Comparison of ENCODE assay signal across 1 cellular context in the genomic region with DNA sequence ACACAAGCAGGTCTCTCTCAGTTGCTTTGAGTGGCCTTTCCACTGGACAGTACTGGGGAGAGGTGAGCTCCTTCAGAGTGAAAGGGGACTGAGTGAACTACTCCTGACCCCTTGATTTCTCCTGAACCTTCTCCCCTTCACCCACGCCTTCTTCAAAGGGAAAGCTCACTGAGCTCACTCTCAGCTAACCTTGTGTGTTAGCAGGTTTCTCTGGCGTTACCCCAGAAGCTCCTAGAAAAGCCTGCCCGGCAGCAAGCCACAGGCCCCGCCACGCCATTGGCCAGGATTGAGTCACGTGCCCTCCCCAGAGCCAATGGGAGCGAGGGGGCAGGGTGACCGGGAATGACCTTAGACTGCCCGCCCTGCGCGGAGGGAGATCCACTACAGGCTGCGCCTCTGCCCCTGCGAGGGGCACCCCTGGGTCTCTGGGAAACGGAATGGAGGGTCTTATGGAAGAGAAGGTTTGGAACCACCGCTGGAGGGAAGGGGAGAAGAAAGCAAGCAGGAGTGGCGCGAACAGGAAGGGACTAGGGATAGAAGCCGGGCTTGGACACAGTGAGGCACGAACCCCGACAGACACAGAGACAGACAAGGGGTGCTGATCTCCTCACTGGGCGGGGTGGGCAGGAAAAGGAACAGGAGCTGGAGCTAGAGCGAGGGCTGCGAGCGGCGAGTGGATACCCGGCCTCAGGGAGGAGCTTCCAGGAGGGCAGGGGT.
TF ChIP-seq lines count a peak whose summit lies in the region.

No MANE protein-coding gene starts in this region.

TF ChIP-seq in K562, 482 proteins besides CTCF, POLR2A, EP300 and RAD21 (continued from another document and continues in another):
- TF ChIP-seq, protein P1, sequence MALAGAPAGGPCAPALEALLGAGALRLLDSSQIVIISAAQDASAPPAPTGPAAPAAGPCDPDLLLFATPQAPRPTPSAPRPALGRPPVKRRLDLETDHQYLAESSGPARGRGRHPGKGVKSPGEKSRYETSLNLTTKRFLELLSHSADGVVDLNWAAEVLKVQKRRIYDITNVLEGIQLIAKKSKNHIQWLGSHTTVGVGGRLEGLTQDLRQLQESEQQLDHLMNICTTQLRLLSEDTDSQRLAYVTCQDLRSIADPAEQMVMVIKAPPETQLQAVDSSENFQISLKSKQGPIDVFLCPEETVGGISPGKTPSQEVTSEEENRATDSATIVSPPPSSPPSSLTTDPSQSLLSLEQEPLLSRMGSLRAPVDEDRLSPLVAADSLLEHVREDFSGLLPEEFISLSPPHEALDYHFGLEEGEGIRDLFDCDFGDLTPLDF (CRISPR knock-in tag; IDR thresholded peaks at IDR 0.05): peak; percentile 71; the same call in 1 of the 2 replicates
- no peak for TF ChIP-seq ZKSCAN8 (CRISPR knock-in tag; IDR thresholded peaks at IDR 0.05)
- TF ChIP-seq ZNF57 (CRISPR knock-in tag; IDR thresholded peaks at IDR 0.05): no peak
- TF ChIP-seq ZC3H11A (IDR thresholded peaks at IDR 0.05; ENCODE audit: low read depth, low read length): no peak
- TF ChIP-seq ATF7 (IDR thresholded peaks at IDR 0.05): peak; percentile 64
- no peak for TF ChIP-seq ELK3 (CRISPR knock-in tag; IDR thresholded peaks at IDR 0.05)
- TF ChIP-seq KDM5B (IDR thresholded peaks at IDR 0.05; ENCODE audit: insufficient replicate concordance, low read depth, low read length): peak; percentile 98
- TF ChIP-seq PHB (CRISPR knock-in tag; IDR thresholded peaks at IDR 0.05): 0 out of 2 replicates have a peak, but pooled peaks have one; percentile 50
- TF ChIP-seq ZNF592 (IDR thresholded peaks at IDR 0.05): peak; percentile 51; the same call in 1 of the 2 replicates
- TF ChIP-seq, protein P2, sequence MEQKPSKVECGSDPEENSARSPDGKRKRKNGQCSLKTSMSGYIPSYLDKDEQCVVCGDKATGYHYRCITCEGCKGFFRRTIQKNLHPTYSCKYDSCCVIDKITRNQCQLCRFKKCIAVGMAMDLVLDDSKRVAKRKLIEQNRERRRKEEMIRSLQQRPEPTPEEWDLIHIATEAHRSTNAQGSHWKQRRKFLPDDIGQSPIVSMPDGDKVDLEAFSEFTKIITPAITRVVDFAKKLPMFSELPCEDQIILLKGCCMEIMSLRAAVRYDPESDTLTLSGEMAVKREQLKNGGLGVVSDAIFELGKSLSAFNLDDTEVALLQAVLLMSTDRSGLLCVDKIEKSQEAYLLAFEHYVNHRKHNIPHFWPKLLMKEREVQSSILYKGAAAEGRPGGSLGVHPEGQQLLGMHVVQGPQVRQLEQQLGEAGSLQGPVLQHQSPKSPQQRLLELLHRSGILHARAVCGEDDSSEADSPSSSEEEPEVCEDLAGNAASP (IDR thresholded peaks at IDR 0.05): peak; percentile 95
- peak; percentile 88 for TF ChIP-seq MBD2 (IDR thresholded peaks at IDR 0.05; ENCODE audit: borderline replicate concordance, low read depth)
- peak; percentile 75 for TF ChIP-seq E2F8 (IDR thresholded peaks at IDR 0.05; ENCODE audit: low read depth, partially characterized antibody)
- TF ChIP-seq CBFA2T3 (IDR thresholded peaks at IDR 0.05): no peak
- TF ChIP-seq SIN3A (IDR thresholded peaks at IDR 0.05; ENCODE audit: borderline replicate concordance in 2 of 2, control insufficient read depth in 1 of 2, low read depth in 2 of 2, low read length in 2 of 2): peak in 1 of 2 experiments; percentile 14; a peak in 1 of 4 replicates
- TF ChIP-seq, protein P3, sequence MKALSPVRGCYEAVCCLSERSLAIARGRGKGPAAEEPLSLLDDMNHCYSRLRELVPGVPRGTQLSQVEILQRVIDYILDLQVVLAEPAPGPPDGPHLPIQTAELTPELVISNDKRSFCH (CRISPR knock-in tag; IDR thresholded peaks at IDR 0.05): no peak
- TF ChIP-seq, protein P3 (tag; IDR thresholded peaks at IDR 0.05): 0 out of 2 replicates have a peak, but pooled peaks have one; percentile 61
- no peak for TF ChIP-seq NFE2 (IDR thresholded peaks at IDR 0.05; ENCODE audit: low read depth)
- TF ChIP-seq BCOR (IDR thresholded peaks at IDR 0.05): peak; percentile 81
- TF ChIP-seq HCFC1 (IDR thresholded peaks at IDR 0.05; ENCODE audit: low read depth, low read length): peak; percentile 40; the same call in 1 of the 2 replicates
- peak; percentile 69 for TF ChIP-seq RFX5 (IDR thresholded peaks at IDR 0.05; ENCODE audit: low read depth, low read length)
- TF ChIP-seq, protein P4, sequence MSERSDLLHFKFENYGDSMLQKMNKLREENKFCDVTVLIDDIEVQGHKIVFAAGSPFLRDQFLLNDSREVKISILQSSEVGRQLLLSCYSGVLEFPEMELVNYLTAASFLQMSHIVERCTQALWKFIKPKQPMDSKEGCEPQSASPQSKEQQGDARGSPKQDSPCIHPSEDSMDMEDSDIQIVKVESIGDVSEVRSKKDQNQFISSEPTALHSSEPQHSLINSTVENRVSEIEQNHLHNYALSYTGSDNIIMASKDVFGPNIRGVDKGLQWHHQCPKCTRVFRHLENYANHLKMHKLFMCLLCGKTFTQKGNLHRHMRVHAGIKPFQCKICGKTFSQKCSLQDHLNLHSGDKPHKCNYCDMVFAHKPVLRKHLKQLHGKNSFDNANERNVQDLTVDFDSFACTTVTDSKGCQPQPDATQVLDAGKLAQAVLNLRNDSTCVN (CRISPR knock-in tag; IDR thresholded peaks at IDR 0.05): peak; percentile 76; the same call in 1 of the 2 replicates
- TF ChIP-seq SOX6 (IDR thresholded peaks at IDR 0.05): 0 out of 2 replicates have a peak, but pooled peaks have one; percentile 32
- peak; percentile 90 for TF ChIP-seq ESRRA (IDR thresholded peaks at IDR 0.05; ENCODE audit: borderline replicate concordance, low read depth)
- TF ChIP-seq ATF6 (CRISPR knock-in tag; IDR thresholded peaks at IDR 0.05): peak; percentile 63; the same call in 1 of the 2 replicates
- no peak for TF ChIP-seq TCF15 (CRISPR knock-in tag; IDR thresholded peaks at IDR 0.05)
- TF ChIP-seq, protein P5, sequence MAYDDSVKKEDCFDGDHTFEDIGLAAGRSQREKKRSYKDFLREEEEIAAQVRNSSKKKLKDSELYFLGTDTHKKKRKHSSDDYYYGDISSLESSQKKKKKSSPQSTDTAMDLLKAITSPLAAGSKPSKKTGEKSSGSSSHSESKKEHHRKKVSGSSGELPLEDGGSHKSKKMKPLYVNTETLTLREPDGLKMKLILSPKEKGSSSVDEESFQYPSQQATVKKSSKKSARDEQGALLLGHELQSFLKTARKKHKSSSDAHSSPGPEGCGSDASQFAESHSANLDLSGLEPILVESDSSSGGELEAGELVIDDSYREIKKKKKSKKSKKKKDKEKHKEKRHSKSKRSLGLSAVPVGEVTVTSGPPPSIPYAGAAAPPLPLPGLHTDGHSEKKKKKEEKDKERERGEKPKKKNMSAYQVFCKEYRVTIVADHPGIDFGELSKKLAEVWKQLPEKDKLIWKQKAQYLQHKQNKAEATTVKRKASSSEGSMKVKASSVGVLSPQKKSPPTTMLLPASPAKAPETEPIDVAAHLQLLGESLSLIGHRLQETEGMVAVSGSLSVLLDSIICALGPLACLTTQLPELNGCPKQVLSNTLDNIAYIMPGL (CRISPR knock-in tag; IDR thresholded peaks at IDR 0.05): peak; percentile 76; the same call in 1 of the 2 replicates
- TF ChIP-seq, protein P6, sequence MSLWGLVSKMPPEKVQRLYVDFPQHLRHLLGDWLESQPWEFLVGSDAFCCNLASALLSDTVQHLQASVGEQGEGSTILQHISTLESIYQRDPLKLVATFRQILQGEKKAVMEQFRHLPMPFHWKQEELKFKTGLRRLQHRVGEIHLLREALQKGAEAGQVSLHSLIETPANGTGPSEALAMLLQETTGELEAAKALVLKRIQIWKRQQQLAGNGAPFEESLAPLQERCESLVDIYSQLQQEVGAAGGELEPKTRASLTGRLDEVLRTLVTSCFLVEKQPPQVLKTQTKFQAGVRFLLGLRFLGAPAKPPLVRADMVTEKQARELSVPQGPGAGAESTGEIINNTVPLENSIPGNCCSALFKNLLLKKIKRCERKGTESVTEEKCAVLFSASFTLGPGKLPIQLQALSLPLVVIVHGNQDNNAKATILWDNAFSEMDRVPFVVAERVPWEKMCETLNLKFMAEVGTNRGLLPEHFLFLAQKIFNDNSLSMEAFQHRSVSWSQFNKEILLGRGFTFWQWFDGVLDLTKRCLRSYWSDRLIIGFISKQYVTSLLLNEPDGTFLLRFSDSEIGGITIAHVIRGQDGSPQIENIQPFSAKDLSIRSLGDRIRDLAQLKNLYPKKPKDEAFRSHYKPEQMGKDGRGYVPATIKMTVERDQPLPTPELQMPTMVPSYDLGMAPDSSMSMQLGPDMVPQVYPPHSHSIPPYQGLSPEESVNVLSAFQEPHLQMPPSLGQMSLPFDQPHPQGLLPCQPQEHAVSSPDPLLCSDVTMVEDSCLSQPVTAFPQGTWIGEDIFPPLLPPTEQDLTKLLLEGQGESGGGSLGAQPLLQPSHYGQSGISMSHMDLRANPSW (CRISPR knock-in tag; IDR thresholded peaks at IDR 0.05): 0 out of 2 replicates have a peak, but pooled peaks have one; percentile 28
- TF ChIP-seq ZNF395 (CRISPR knock-in tag; IDR thresholded peaks at IDR 0.05): no peak
